23 cellular contexts compared by ENCODE assay signal in genomic region chr13:32849369-32849768, GRCh38.
"Had no signal": no experiment of that assay in that cellular context is flagged by ENCODE, and none has a peak within 500 bp of the region (broad histone marks: within the 10 kb centered on the region; RNA-seq: fewer than 3 reads in every experiment).

No MANE protein-coding gene starts in this region.

- DNase-seq: activated CD4-positive, alpha-beta T cell treated with anti-CD3 and anti-CD28 coated beads, Interleukin-2, amount 10 ng/mL, durations not matched to agents 24 days and 14 days; activated CD4-positive, alpha-beta T cell treated with anti-CD3 and anti-CD28 coated beads, Interleukin-2, amount 50 U/mL, for 48 hours; activated CD4-positive, CD25-positive, alpha-beta regulatory T cell treated with anti-CD3 and anti-CD28 coated beads, Interleukin-2, amount 50 U/mL, for 72 hours; activated CD8-positive, alpha-beta memory T cell treated with anti-CD3 and anti-CD28 coated beads, Interleukin-2, amount 50 U/mL, for 4 hours; activated naive CD4-positive, alpha-beta T cell treated with anti-CD3 and anti-CD28 coated beads, Interleukin-2, amount 50 U/mL, for 16 hours; activated naive CD8-positive, alpha-beta T cell treated with anti-CD3 and anti-CD28 coated beads, Interleukin-2, amount 10 ng/mL, durations not matched to agents 7 days and 5 days; activated T-cell treated with anti-CD3 and anti-CD28 coated beads, Interleukin-2, amount 50 U/mL, for 72 hours; adrenal gland; MG63; MV-4-11; NCI-H1092 treated with DMSO at 0.1 percent for 48 hours; NCI-H1417 treated with DMSO at 0.1 percent for 48 hours; NCI-H1694; NCI-H2029; NCI-H345; NCI-H510A treated with DMSO at 0.1 percent for 48 hours; NCI-H69; NK-92 treated with Interleukin-12 subunit alpha and Interleukin-12 subunit beta, amount 100 ng/mL, for 24 hours; Peyer's patch; SIG-M5; T-helper 17 cell; T-helper 9 cell had no signal

- H3K4me3 ChIP-seq: adrenal gland, MG63, Peyer's patch had no signal

- ATAC-seq: activated T-cell treated with anti-CD3 and anti-CD28 coated beads, Interleukin-2, amount 50 U/mL, for 72 hours; T-helper 17 cell; WTC11 had no signal

- H3K27me3 ChIP-seq: adrenal gland, MG63, Peyer's patch had no signal

- H3K4me1 Mint-ChIP-seq: T-helper 17 cell had no signal

- H3K4me3 Mint-ChIP-seq: activated CD4-positive, alpha-beta T cell treated with anti-CD3 and anti-CD28 coated beads, Interleukin-2, amount 10 ng/mL, durations not matched to agents 24 days and 14 days; activated naive CD8-positive, alpha-beta T cell treated with anti-CD3 and anti-CD28 coated beads, Interleukin-2, amount 10 ng/mL, durations not matched to agents 7 days and 5 days; activated T-cell treated with anti-CD3 and anti-CD28 coated beads, Interleukin-2, amount 50 U/mL, for 72 hours; T-helper 17 cell; WTC11 had no signal

- H3K36me3 ChIP-seq: adrenal gland, MG63, Peyer's patch had no signal

- H3K27ac Mint-ChIP-seq: activated CD4-positive, alpha-beta T cell treated with anti-CD3 and anti-CD28 coated beads, Interleukin-2, amount 10 ng/mL, durations not matched to agents 24 days and 14 days; activated naive CD8-positive, alpha-beta T cell treated with anti-CD3 and anti-CD28 coated beads, Interleukin-2, amount 10 ng/mL, durations not matched to agents 7 days and 5 days; activated T-cell treated with anti-CD3 and anti-CD28 coated beads, Interleukin-2, amount 50 U/mL, for 72 hours; T-helper 17 cell; WTC11 had no signal

- H3K27ac ChIP-seq: adrenal gland, Peyer's patch had no signal

- H3K9me3 ChIP-seq: adrenal gland, MG63, Peyer's patch had no signal

- H3K4me1 ChIP-seq: Peyer's patch had no signal
